7 cellular contexts compared by ENCODE assay signal in genomic region chr1:115309504-115309903, GRCh38. TPM values are rescaled to one million over a fixed set of nuclear protein-coding genes. Genes with fewer than 3 reads are reported as not detected.
"Had no signal": no experiment of that assay in that cellular context is flagged by ENCODE, and none has a peak within 500 bp of the region (broad histone marks: within the 10 kb centered on the region; RNA-seq: fewer than 3 reads in every experiment).

No MANE protein-coding gene starts in this region.

RNA-seq across cellular contexts. Expression of gene NGF, which starts 28.5 kb away (rescaled TPM):
- total RNA-seq: naive thymus-derived CD8-positive, alpha-beta T cell; natural killer cell; natural killer cell treated with Interleukin-12 subunit alpha and Interleukin-12 subunit beta and Interleukin-15 and Interleukin-18, amount 100 ng/mL, for 72 hours; neural crest cell; pulmonary artery endothelial cell; renal cortical epithelial cell had no signal
- polyA plus RNA-seq: naive thymus-derived CD8-positive, alpha-beta T cell; neural cell had no signal
